Comparison of ENCODE assay signal across 15 cellular contexts in genomic region chr1:91796390-91796654, GRCh38.
"Had no signal": no experiment of that assay in that cellular context is flagged by ENCODE, and none has a peak within 500 bp of the region (broad histone marks: within the 10 kb centered on the region; RNA-seq: fewer than 3 reads in every experiment).

No MANE protein-coding gene starts in this region.

- H3K27me3 ChIP-seq: colonic mucosa, neutrophil, stomach had no signal

- H3K36me3 ChIP-seq: colonic mucosa, neutrophil, thoracic aorta had no signal

- DNase-seq: activated CD4-positive, alpha-beta memory T cell treated with anti-CD3 and anti-CD28 coated beads, Interleukin-2, amount 10 ng/mL, durations not matched to agents 7 days and 5 days; activated CD4-positive, alpha-beta T cell treated with anti-CD3 and anti-CD28 coated beads for 36 hours; activated effector memory CD4-positive, alpha-beta T cell treated with anti-CD3 and anti-CD28 coated beads, Interleukin-2, amount 50 U/mL, for 16 hours; activated T-cell treated with anti-CD3 and anti-CD28 coated beads, Interleukin-2, amount 50 U/mL, for 48 hours; caudate nucleus; colonic mucosa; glutamatergic neuron; midbrain; naive B cell; stimulated activated CD4-positive, alpha-beta T cell treated with anti-CD3 and anti-CD28 coated beads, Interleukin-2, amount 100 ng/mL, for 24 hours; stomach had no signal

- FAIRE-seq: endometrium had no signal

- H3K27ac ChIP-seq: colonic mucosa, neutrophil had no signal

- H3K4me1 Mint-ChIP-seq: naive B cell had no signal

- H3K27me3 Mint-ChIP-seq: activated CD4-positive, alpha-beta T cell treated with anti-CD3 and anti-CD28 coated beads for 36 hours; activated naive CD4-positive, alpha-beta T cell treated with anti-CD3 and anti-CD28 coated beads, Interleukin-2, amount 50 U/mL, for 24 hours; naive B cell had no signal

- H3K36me3 Mint-ChIP-seq: naive B cell had no signal

- H3K9me3 ChIP-seq: colonic mucosa, neutrophil, stomach, thoracic aorta had no signal

- H3K4me3 Mint-ChIP-seq: activated CD4-positive, alpha-beta memory T cell treated with anti-CD3 and anti-CD28 coated beads, Interleukin-2, amount 10 ng/mL, durations not matched to agents 7 days and 5 days; activated CD4-positive, alpha-beta T cell treated with anti-CD3 and anti-CD28 coated beads for 36 hours; activated naive CD4-positive, alpha-beta T cell treated with anti-CD3 and anti-CD28 coated beads, Interleukin-2, amount 50 U/mL, for 24 hours; naive B cell had no signal

- H3K27ac Mint-ChIP-seq: activated CD4-positive, alpha-beta memory T cell treated with anti-CD3 and anti-CD28 coated beads, Interleukin-2, amount 10 ng/mL, durations not matched to agents 7 days and 5 days; activated CD4-positive, alpha-beta T cell treated with anti-CD3 and anti-CD28 coated beads for 36 hours; activated naive CD4-positive, alpha-beta T cell treated with anti-CD3 and anti-CD28 coated beads, Interleukin-2, amount 50 U/mL, for 24 hours; naive B cell had no signal

- H3K9me3 Mint-ChIP-seq: activated CD4-positive, alpha-beta memory T cell treated with anti-CD3 and anti-CD28 coated beads, Interleukin-2, amount 10 ng/mL, durations not matched to agents 7 days and 5 days; activated naive CD4-positive, alpha-beta T cell treated with anti-CD3 and anti-CD28 coated beads, Interleukin-2, amount 50 U/mL, for 24 hours had no signal

- ATAC-seq: activated CD4-positive, alpha-beta T cell treated with anti-CD3 and anti-CD28 coated beads for 36 hours had no signal

- H3K4me3 ChIP-seq: colonic mucosa, stomach, thoracic aorta had no signal

- H3K4me1 ChIP-seq: colonic mucosa had no signal
